Comparison of ENCODE assay signal across 1 cellular context in genomic region chr1:165768513-165769394, GRCh38.
TF ChIP-seq lines count a peak whose summit lies in the region.

TMCO1 (minus strand) TSS chr1:165768868; CDS start chr1:165768751, 117 bp downstream.

TF ChIP-seq in GM12878, 131 proteins besides CTCF, POLR2A, EP300 and RAD21 (continued from another document and continues in another):
- peak; percentile 73 for TF ChIP-seq SKIL (IDR thresholded peaks at IDR 0.05; ENCODE audit: low read depth, poor library complexity, severe bottlenecking)
- peak; percentile 98 for TF ChIP-seq CBFB (IDR thresholded peaks at IDR 0.05; ENCODE audit: low read depth)
- no peak for TF ChIP-seq FOXK2 (IDR thresholded peaks at IDR 0.05)
- TF ChIP-seq PRDM15 (CRISPR knock-in tag; IDR thresholded peaks at IDR 0.05): no peak
- peak; percentile 61 for TF ChIP-seq SPI1 (IDR thresholded peaks at IDR 0.05; ENCODE audit: borderline replicate concordance, insufficient read depth, low read depth, low read length)
- TF ChIP-seq PKNOX1 (IDR thresholded peaks at IDR 0.05): peak; percentile 86
- peak; percentile 57; the same call in 1 of the 2 replicates for TF ChIP-seq ZBED1 (IDR thresholded peaks at IDR 0.05; ENCODE audit: borderline replicate concordance)
- TF ChIP-seq RAD51 (IDR thresholded peaks at IDR 0.05): no peak
- no peak for TF ChIP-seq BCLAF1 (IDR thresholded peaks at IDR 0.05)
- TF ChIP-seq SIX5 (IDR thresholded peaks at IDR 0.05; ENCODE audit: low read depth, low read length, severe bottlenecking): peak; percentile 60
- peak; percentile 26 for TF ChIP-seq STAT1 (conservative IDR thresholded peaks at IDR 0.05)
- TF ChIP-seq EGR1 (IDR thresholded peaks at IDR 0.05; ENCODE audit: borderline replicate concordance in 1 of 2, low read depth in 2 of 2, low read length in 2 of 2): peak in 1 of 2 experiments; percentile 20; a peak in 1 of 3 replicates
- no peak for TF ChIP-seq CBX3 (IDR thresholded peaks at IDR 0.05; ENCODE audit: borderline replicate concordance, low read depth)
- TF ChIP-seq KDM1A (IDR thresholded peaks at IDR 0.05; ENCODE audit: borderline replicate concordance): no peak
- peak; percentile 92 for TF ChIP-seq ZNF687 (IDR thresholded peaks at IDR 0.05)
- peak; percentile 91; the same call in 1 of the 2 replicates for TF ChIP-seq ZNF207 (IDR thresholded peaks at IDR 0.05; ENCODE audit: borderline replicate concordance)
- TF ChIP-seq IRF4 (IDR thresholded peaks at IDR 0.05; ENCODE audit: low read depth, low read length): peak; percentile 69
- no peak for TF ChIP-seq RBBP5 (conservative IDR thresholded peaks at IDR 0.05)
- TF ChIP-seq ATF2 (IDR thresholded peaks at IDR 0.05; ENCODE audit: low read length): peak; percentile 74
- TF ChIP-seq POU2F2 (IDR thresholded peaks at IDR 0.05; ENCODE audit: borderline replicate concordance, low read depth, low read length): peak; percentile 86; the same call in 2 of the 3 replicates
- TF ChIP-seq CHD2 (IDR thresholded peaks at IDR 0.05; ENCODE audit: borderline replicate concordance, low read depth, low read length): peak; percentile 99
- TF ChIP-seq BHLHE40 (IDR thresholded peaks at IDR 0.05; ENCODE audit: borderline replicate concordance in 1 of 2, low read depth in 2 of 2, low read length in 1 of 2): peak in 1 of 2 experiments; percentile 32; a peak in 1 of 4 replicates
- peak; percentile 72 for TF ChIP-seq IKZF1 (conservative IDR thresholded peaks at IDR 0.05)
- TF ChIP-seq CREM (IDR thresholded peaks at IDR 0.05; ENCODE audit: low read depth): peak; percentile 69; the same call in 1 of the 2 replicates
- TF ChIP-seq BCL11A (IDR thresholded peaks at IDR 0.05; ENCODE audit: low read depth, low read length): 0 out of 2 replicates have a peak, but pooled peaks have one; percentile 16
- TF ChIP-seq E2F4 (IDR thresholded peaks at IDR 0.05; ENCODE audit: low read depth, low read length): no peak
- TF ChIP-seq ELK1 (IDR thresholded peaks at IDR 0.05; ENCODE audit: low read depth, low read length): peak; percentile 97
- no peak for TF ChIP-seq KLF5 (IDR thresholded peaks at IDR 0.05; ENCODE audit: partially characterized antibody)
- peak; percentile 90 for TF ChIP-seq BRCA1 (IDR thresholded peaks at IDR 0.05; ENCODE audit: low read depth, low read length)
- TF ChIP-seq ZNF384 (IDR thresholded peaks at IDR 0.05; ENCODE audit: borderline replicate concordance, low read depth, low read length): no peak
- peak; percentile 44 for TF ChIP-seq NKRF (conservative IDR thresholded peaks at IDR 0.05)
- peak; percentile 62; the same call in 1 of the 2 replicates for TF ChIP-seq TBL1XR1 (IDR thresholded peaks at IDR 0.05; ENCODE audit: low read depth, low read length)
- peak; percentile 77 for TF ChIP-seq RUNX3 (IDR thresholded peaks at IDR 0.05; ENCODE audit: low read length)
- TF ChIP-seq RCOR1 (conservative IDR thresholded peaks at IDR 0.05; ENCODE audit: low read depth, low read length): peak; percentile 97
